Comparison of ENCODE assay signal across 36 cellular contexts in genomic region chr6:84738996-84739865, GRCh38. TPM values are rescaled to one million over a fixed set of nuclear protein-coding genes. Genes with fewer than 3 reads are reported as not detected.
DNase-seq lines count a peak whose midpoint lies in the region; ATAC-seq and TF ChIP-seq lines count a peak whose summit lies in the region.
"Had no signal": no experiment of that assay in that cellular context is flagged by ENCODE, and none has a peak within 500 bp of the region (broad histone marks: within the 10 kb centered on the region; RNA-seq: fewer than 3 reads in every experiment).

No MANE protein-coding gene starts in this region.

- no peaks in the 10 kb centered on the region for H3K4me1 ChIP-seq in gastroesophageal sphincter
- no peaks in the 10 kb centered on the region for H3K4me1 ChIP-seq in H9 (ENCODE audit: insufficient read depth, low read length)
- H3K4me1 ChIP-seq: esophagus muscularis mucosa, gastrocnemius medialis, sigmoid colon had no signal

- no peak overlapping the region for H3K23ac ChIP-seq in H9 (ENCODE audit: insufficient read length, low read depth, low read length)

- in situ Hi-C loops in brain microvascular endothelial cell (cut with HindIII; ENCODE audit: low pct_ligation_motif_present, low sequenced_read_pairs), result loop anchor here (25.0 kb wide), 1 partner anchor 302 kb away; no protein-coding TSS in a partner anchor
- in situ Hi-C loops in GM13976 (cut with MboI; ENCODE audit: low sequenced_read_pairs, unreplicated experiment), result no loop called here

- no peak overlapping the region for H3K14ac ChIP-seq in H9 (ENCODE audit: insufficient read depth, low read length)

- H4K91ac ChIP-seq in H9 (ENCODE audit: insufficient read length, low read depth, low read length), result no peak overlapping the region

- no peak overlapping the region for H2AFZ ChIP-seq in H9 (ENCODE audit: low read length)

- H3K4me3 Mint-ChIP-seq in H9, result no peak overlapping the region
- H3K4me3 Mint-ChIP-seq: activated CD4-positive, alpha-beta T cell treated with anti-CD3 and anti-CD28 coated beads, Interleukin-2, amount 10 ng/mL, durations not matched to agents 7 days and 5 days; activated naive CD8-positive, alpha-beta T cell treated with anti-CD3 and anti-CD28 coated beads, Interleukin-2, amount 10 ng/mL, durations not matched to agents 7 days and 5 days; CD14-positive monocyte; natural killer cell treated with Interleukin-12 subunit alpha and Interleukin-12 subunit beta and Interleukin-15 and Interleukin-18, amount 100 ng/mL, for 72 hours; type B pancreatic cell had no signal

- TF ChIP-seq EP300 in gastroesophageal sphincter (IDR thresholded peaks at IDR 0.05), result no peak

- H3K27me3 Mint-ChIP-seq in H9 (ENCODE audit: low read depth), result peaks cover 15% of the 10 kb centered on the region
- H3K27me3 Mint-ChIP-seq: activated CD4-positive, alpha-beta T cell treated with anti-CD3 and anti-CD28 coated beads, Interleukin-2, amount 10 ng/mL, durations not matched to agents 7 days and 5 days; activated naive CD8-positive, alpha-beta T cell treated with anti-CD3 and anti-CD28 coated beads, Interleukin-2, amount 10 ng/mL, durations not matched to agents 7 days and 5 days had no signal

- no peaks in the 10 kb centered on the region for H3K79me2 ChIP-seq in H9 (ENCODE audit: insufficient read depth, low read length)

- DNase-seq in Daoy (ENCODE audit: low read depth), result peak; percentile 7
- peak; percentile 78 for DNase-seq in NCI-H226
- DNase-seq in brain microvascular endothelial cell, result no peak
- DNase-seq in 8988T, result no peak
- DNase-seq in H9, result no peak
- no peak for DNase-seq in COR-L47 (lab: John Stamatoyannopoulos, UW)
- DNase-seq in GM13976 (ENCODE audit: low spot score), result no peak
- DNase-seq: activated CD4-positive, alpha-beta T cell treated with anti-CD3 and anti-CD28 coated beads, Interleukin-2, amount 10 ng/mL, durations not matched to agents 7 days and 5 days; activated effector memory CD4-positive, alpha-beta T cell treated with anti-CD3 and anti-CD28 coated beads, Interleukin-2, amount 50 U/mL, for 16 hours; activated naive CD8-positive, alpha-beta T cell treated with anti-CD3 and anti-CD28 coated beads, Interleukin-2, amount 10 ng/mL, durations not matched to agents 7 days and 5 days; activated T-cell treated with anti-CD3 and anti-CD28 coated beads, Interleukin-2, amount 50 U/mL, for 1 hour; central memory CD4-positive, alpha-beta T cell; cortex of kidney; effector memory CD4-positive, alpha-beta T cell; gastrocnemius medialis; GF-D8; Karpas-422; left cardiac atrium; NCI-H1417 treated with DMSO at 0.1 percent for 48 hours; NCI-H2081 treated with DMSO at 0.1 percent for 48 hours; NCI-H345; NCI-H69; occipital lobe; SHP77 treated with DMSO at 0.1 percent for 48 hours; sigmoid colon; stimulated activated CD4-positive, alpha-beta T cell treated with anti-CD3 and anti-CD28 coated beads, Interleukin-4, amount 100 ng/mL, for 1 hour; SW 1271; T1000 had no signal

- H2AK5ac ChIP-seq in H9 (ENCODE audit: insufficient read length, low read length), result no peak overlapping the region

- no peaks in the 10 kb centered on the region for H3K4me1 Mint-ChIP-seq in H9
- H3K4me1 Mint-ChIP-seq: activated CD4-positive, alpha-beta T cell treated with anti-CD3 and anti-CD28 coated beads, Interleukin-2, amount 10 ng/mL, durations not matched to agents 7 days and 5 days; activated naive CD8-positive, alpha-beta T cell treated with anti-CD3 and anti-CD28 coated beads, Interleukin-2, amount 10 ng/mL, durations not matched to agents 7 days and 5 days; CD14-positive monocyte had no signal

- no peak overlapping the region for H3K9ac ChIP-seq in H9 (ENCODE audit: extremely low read depth, insufficient read length, low read length)

- H3K27ac ChIP-seq in brain microvascular endothelial cell (peak overlapping the region; percentile 16), gastroesophageal sphincter (no peak overlapping the region), H9 (ENCODE audit: insufficient read length, low read depth, low read length) (no peak overlapping the region)
- H3K27ac ChIP-seq: ascending aorta, esophagus muscularis mucosa, gastrocnemius medialis, sigmoid colon had no signal

- no peak overlapping the region for H4K8ac ChIP-seq in H9 (replicated peaks; ENCODE audit: insufficient read length, low read depth, low read length)

- no peak overlapping the region for H4K5ac ChIP-seq in H9 (ENCODE audit: insufficient read length, low read depth, low read length)

- H2BK20ac ChIP-seq in H9 (ENCODE audit: low read depth, low read length, poor library complexity, severe bottlenecking), result no peak overlapping the region

- no peak for TF ChIP-seq POLR2A in gastroesophageal sphincter (IDR thresholded peaks at IDR 0.05)

- no peaks in the 10 kb centered on the region for H3K9me3 Mint-ChIP-seq in H9
- H3K9me3 Mint-ChIP-seq: activated CD4-positive, alpha-beta T cell treated with anti-CD3 and anti-CD28 coated beads, Interleukin-2, amount 10 ng/mL, durations not matched to agents 7 days and 5 days; activated naive CD8-positive, alpha-beta T cell treated with anti-CD3 and anti-CD28 coated beads, Interleukin-2, amount 10 ng/mL, durations not matched to agents 7 days and 5 days; natural killer cell treated with Interleukin-12 subunit alpha and Interleukin-12 subunit beta and Interleukin-15 and Interleukin-18, amount 100 ng/mL, for 72 hours; type B pancreatic cell had no signal

- H3K4me2 ChIP-seq in H9 (ENCODE audit: insufficient read depth, insufficient read length, low read length), result no peak overlapping the region

- H2BK12ac ChIP-seq in H9 (ENCODE audit: insufficient read length, low read depth, low read length), result no peak overlapping the region

- H2BK15ac ChIP-seq in H9 (ENCODE audit: low read depth, low read length), result no peak overlapping the region

- H3K4me3 ChIP-seq in brain microvascular endothelial cell (ENCODE audit: low read depth, low read length), result no peak overlapping the region
- no peak overlapping the region for H3K4me3 ChIP-seq in gastroesophageal sphincter
- H3K4me3 ChIP-seq: ascending aorta, esophagus muscularis mucosa, gastrocnemius medialis, sigmoid colon had no signal

- no peaks in the 10 kb centered on the region for H3K79me1 ChIP-seq in H9 (ENCODE audit: insufficient read depth, low read depth, low read length, poor library complexity, severe bottlenecking)

- H3K36me3 Mint-ChIP-seq in H9 (ENCODE audit: insufficient read depth in 1 of 3, low read depth in 3 of 3), result no peaks in the 10 kb centered on the region
- H3K36me3 Mint-ChIP-seq: activated naive CD8-positive, alpha-beta T cell treated with anti-CD3 and anti-CD28 coated beads, Interleukin-2, amount 10 ng/mL, durations not matched to agents 7 days and 5 days; CD14-positive monocyte; natural killer cell treated with Interleukin-12 subunit alpha and Interleukin-12 subunit beta and Interleukin-15 and Interleukin-18, amount 100 ng/mL, for 72 hours; type B pancreatic cell had no signal

- H2BK120ac ChIP-seq in H9 (ENCODE audit: low read depth, low read length, poor library complexity, severe bottlenecking), result no peak overlapping the region

- no peak overlapping the region for H2BK5ac ChIP-seq in H9 (ENCODE audit: insufficient read length, low read length)

- H3K18ac ChIP-seq in H9 (ENCODE audit: insufficient read length, low read depth, low read length), result no peak overlapping the region

- no peaks in the 10 kb centered on the region for H3K23me2 ChIP-seq in H9 (ENCODE audit: insufficient read length, low read depth, low read length, poor library complexity, severe bottlenecking)

- H3T11ph ChIP-seq in H9 (ENCODE audit: low read length), result no peak overlapping the region

- no peaks in the 10 kb centered on the region for H3K27me3 ChIP-seq in brain microvascular endothelial cell (replicated peaks)
- no peaks in the 10 kb centered on the region for H3K27me3 ChIP-seq in gastroesophageal sphincter
- H3K27me3 ChIP-seq in H9 (ENCODE audit: insufficient read depth, low read length), result no peaks in the 10 kb centered on the region
- H3K27me3 ChIP-seq: ascending aorta, esophagus muscularis mucosa, gastrocnemius medialis, sigmoid colon had no signal

- 83 to 97% methylated on average over 1 to 2 of the region's 2 CpGs for WGBS in gastroesophageal sphincter (ENCODE audit: low coverage in 1 of 2), 2 donors
- no CpG with 5 or more reads among the region's 2 CpGs for WGBS in H9 (ENCODE audit: extremely low coverage, insufficient read length, low lambda C conversion rate)

- peaks cover 59% of the 10 kb centered on the region for H3K36me3 ChIP-seq in brain microvascular endothelial cell (replicated peaks)
- H3K36me3 ChIP-seq in gastroesophageal sphincter, result peaks cover 0 to 13% of the 10 kb centered on the region in 2 donors
- H3K36me3 ChIP-seq: gastrocnemius medialis, sigmoid colon had no signal

- TF ChIP-seq CTCF in brain microvascular endothelial cell (IDR thresholded peaks at IDR 0.05; ENCODE audit: low read depth, low read length, missing control alignments) (no peak), gastroesophageal sphincter (IDR thresholded peaks at IDR 0.05) (no peak), H9 (conservative IDR thresholded peaks at IDR 0.05) (no peak), GM13976 (IDR thresholded peaks at IDR 0.05; ENCODE audit: borderline replicate concordance, control extremely low read depth, extremely low read depth, insufficient read depth, missing control alignments) (no peak)

- H3K9me3 ChIP-seq in gastroesophageal sphincter (no peaks in the 10 kb centered on the region), H9 (ENCODE audit: control insufficient read depth, low read depth, low read length) (no peaks in the 10 kb centered on the region)
- H3K9me3 ChIP-seq: ascending aorta, esophagus muscularis mucosa, gastrocnemius medialis, sigmoid colon had no signal

- H4K20me1 ChIP-seq in H9 (ENCODE audit: control insufficient read depth, insufficient read depth, insufficient read length), result no peaks in the 10 kb centered on the region

- H3K56ac ChIP-seq in H9 (ENCODE audit: insufficient read length, low read depth, low read length), result no peak overlapping the region

- H3K4ac ChIP-seq in H9 (ENCODE audit: low read depth, low read length), result no peak overlapping the region

- peak; percentile 5 for ATAC-seq in gastroesophageal sphincter
- ATAC-seq: gastrocnemius medialis, HepG2 had no signal

- H3K27ac Mint-ChIP-seq in H9, result peak overlapping the region in 1 of 3 experiments; percentile 71; a peak in 1 of 7 replicates
- H3K27ac Mint-ChIP-seq: activated CD4-positive, alpha-beta T cell treated with anti-CD3 and anti-CD28 coated beads, Interleukin-2, amount 10 ng/mL, durations not matched to agents 7 days and 5 days; activated naive CD8-positive, alpha-beta T cell treated with anti-CD3 and anti-CD28 coated beads, Interleukin-2, amount 10 ng/mL, durations not matched to agents 7 days and 5 days; CD14-positive monocyte; natural killer cell treated with Interleukin-12 subunit alpha and Interleukin-12 subunit beta and Interleukin-15 and Interleukin-18, amount 100 ng/mL, for 72 hours; type B pancreatic cell had no signal

RNA-seq across cellular contexts. Expression of gene TBX18, which starts 25.2 kb away (rescaled TPM):
- total RNA-seq in Daoy (2014; rRNA removed; shearing (Covaris generic)), result 8.2 and 8.6 TPM in 2 replicates
- 10 to 100 TPM in 2 of 4 donors, 1 to 10 TPM in 2; 1.6 to 19.3 (median 9.5) TPM for total RNA-seq in gastroesophageal sphincter
- total RNA-seq in H9 (2021), result 0.02 TPM in 1 of 2 replicates, not detected in the other
- total RNA-seq: A172; activated CD4-positive, alpha-beta T cell treated with anti-CD3 and anti-CD28 coated beads, Interleukin-2, amount 10 ng/mL, durations not matched to agents 7 days and 5 days; activated naive CD8-positive, alpha-beta T cell treated with anti-CD3 and anti-CD28 coated beads, Interleukin-2, amount 10 ng/mL, durations not matched to agents 7 days and 5 days; HepG2; natural killer cell treated with Interleukin-12 subunit alpha and Interleukin-12 subunit beta and Interleukin-15 and Interleukin-18, amount 100 ng/mL, for 72 hours had no signal

Comparison
In these comparisons a context has a peak if more than half of its experiments do, and no peak if none do; other contexts are left out.
1. DNase-seq: peak in Daoy (single experiment) and NCI-H226 (single experiment); none in brain microvascular endothelial cell (single experiment), 8988T (single experiment), H9 (single experiment), COR-L47 (single experiment) and GM13976 (single experiment).